Comparison of ENCODE assay signal across 1 cellular context in the genomic region with DNA sequence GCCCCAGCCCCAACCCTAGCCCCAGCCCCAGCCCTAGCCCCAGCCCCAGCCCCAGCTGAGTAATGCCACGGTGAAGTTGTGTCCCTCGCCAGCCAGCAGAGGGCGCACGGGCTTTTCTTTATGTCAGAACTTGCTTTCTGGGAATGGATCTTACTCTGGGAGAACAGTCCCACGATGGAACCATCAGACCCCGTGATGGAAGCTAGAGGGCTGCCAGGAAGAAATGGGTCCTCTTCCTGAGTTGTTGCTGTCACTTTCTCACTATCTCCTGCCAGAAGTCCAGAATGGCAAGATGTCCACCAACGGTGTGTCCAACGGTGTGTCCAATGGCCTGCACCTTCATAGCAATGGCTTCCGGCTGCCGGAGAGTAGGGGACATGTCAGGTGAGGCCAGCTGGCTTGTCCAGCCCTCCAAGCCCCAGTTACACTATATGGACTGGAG.
TF ChIP-seq lines count a peak whose summit lies in the region.

No MANE protein-coding gene starts in this region.

TF ChIP-seq in HCT116, 20 proteins besides CTCF, POLR2A, EP300 and RAD21 (continued from another document):
- TF ChIP-seq, protein P1, sequence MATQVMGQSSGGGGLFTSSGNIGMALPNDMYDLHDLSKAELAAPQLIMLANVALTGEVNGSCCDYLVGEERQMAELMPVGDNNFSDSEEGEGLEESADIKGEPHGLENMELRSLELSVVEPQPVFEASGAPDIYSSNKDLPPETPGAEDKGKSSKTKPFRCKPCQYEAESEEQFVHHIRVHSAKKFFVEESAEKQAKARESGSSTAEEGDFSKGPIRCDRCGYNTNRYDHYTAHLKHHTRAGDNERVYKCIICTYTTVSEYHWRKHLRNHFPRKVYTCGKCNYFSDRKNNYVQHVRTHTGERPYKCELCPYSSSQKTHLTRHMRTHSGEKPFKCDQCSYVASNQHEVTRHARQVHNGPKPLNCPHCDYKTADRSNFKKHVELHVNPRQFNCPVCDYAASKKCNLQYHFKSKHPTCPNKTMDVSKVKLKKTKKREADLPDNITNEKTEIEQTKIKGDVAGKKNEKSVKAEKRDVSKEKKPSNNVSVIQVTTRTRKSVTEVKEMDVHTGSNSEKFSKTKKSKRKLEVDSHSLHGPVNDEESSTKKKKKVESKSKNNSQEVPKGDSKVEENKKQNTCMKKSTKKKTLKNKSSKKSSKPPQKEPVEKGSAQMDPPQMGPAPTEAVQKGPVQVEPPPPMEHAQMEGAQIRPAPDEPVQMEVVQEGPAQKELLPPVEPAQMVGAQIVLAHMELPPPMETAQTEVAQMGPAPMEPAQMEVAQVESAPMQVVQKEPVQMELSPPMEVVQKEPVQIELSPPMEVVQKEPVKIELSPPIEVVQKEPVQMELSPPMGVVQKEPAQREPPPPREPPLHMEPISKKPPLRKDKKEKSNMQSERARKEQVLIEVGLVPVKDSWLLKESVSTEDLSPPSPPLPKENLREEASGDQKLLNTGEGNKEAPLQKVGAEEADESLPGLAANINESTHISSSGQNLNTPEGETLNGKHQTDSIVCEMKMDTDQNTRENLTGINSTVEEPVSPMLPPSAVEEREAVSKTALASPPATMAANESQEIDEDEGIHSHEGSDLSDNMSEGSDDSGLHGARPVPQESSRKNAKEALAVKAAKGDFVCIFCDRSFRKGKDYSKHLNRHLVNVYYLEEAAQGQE (IDR thresholded peaks at IDR 0.05; ENCODE audit: low read depth) = no peak
- TF ChIP-seq SRF (IDR thresholded peaks at IDR 0.05; ENCODE audit: low read depth) = no peak
- no peak for TF ChIP-seq EZH2phosphoT487 (IDR thresholded peaks at IDR 0.05; ENCODE audit: borderline replicate concordance)
- TF ChIP-seq SP1 (IDR thresholded peaks at IDR 0.05; ENCODE audit: low read depth) = no peak
- no peak for TF ChIP-seq FOSL1 (IDR thresholded peaks at IDR 0.05; ENCODE audit: low read depth)
- TF ChIP-seq ELF1 (IDR thresholded peaks at IDR 0.05; ENCODE audit: borderline replicate concordance, low read depth) = no peak
- no peak for TF ChIP-seq ZFX (IDR thresholded peaks at IDR 0.05)
- TF ChIP-seq, protein P2, sequence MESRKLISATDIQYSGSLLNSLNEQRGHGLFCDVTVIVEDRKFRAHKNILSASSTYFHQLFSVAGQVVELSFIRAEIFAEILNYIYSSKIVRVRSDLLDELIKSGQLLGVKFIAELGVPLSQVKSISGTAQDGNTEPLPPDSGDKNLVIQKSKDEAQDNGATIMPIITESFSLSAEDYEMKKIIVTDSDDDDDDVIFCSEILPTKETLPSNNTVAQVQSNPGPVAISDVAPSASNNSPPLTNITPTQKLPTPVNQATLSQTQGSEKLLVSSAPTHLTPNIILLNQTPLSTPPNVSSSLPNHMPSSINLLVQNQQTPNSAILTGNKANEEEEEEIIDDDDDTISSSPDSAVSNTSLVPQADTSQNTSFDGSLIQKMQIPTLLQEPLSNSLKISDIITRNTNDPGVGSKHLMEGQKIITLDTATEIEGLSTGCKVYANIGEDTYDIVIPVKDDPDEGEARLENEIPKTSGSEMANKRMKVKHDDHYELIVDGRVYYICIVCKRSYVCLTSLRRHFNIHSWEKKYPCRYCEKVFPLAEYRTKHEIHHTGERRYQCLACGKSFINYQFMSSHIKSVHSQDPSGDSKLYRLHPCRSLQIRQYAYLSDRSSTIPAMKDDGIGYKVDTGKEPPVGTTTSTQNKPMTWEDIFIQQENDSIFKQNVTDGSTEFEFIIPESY (IDR thresholded peaks at IDR 0.05; ENCODE audit: extremely low read depth, insufficient replicate concordance, low read length) = no peak
- no peak for TF ChIP-seq ZNF274 (IDR thresholded peaks at IDR 0.05; ENCODE audit: low read depth, low read length)
- TF ChIP-seq, protein P3, sequence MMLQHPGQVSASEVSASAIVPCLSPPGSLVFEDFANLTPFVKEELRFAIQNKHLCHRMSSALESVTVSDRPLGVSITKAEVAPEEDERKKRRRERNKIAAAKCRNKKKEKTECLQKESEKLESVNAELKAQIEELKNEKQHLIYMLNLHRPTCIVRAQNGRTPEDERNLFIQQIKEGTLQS (IDR thresholded peaks at IDR 0.05) = no peak
- no peak for TF ChIP-seq EZH2 (IDR thresholded peaks at IDR 0.05)
- no peak for TF ChIP-seq CEBPB (IDR thresholded peaks at IDR 0.05; ENCODE audit: low read depth)
- TF ChIP-seq EGR1 (IDR thresholded peaks at IDR 0.05; ENCODE audit: low read depth) = no peak
